ENCODE assay signal across 19 cellular contexts in genomic region chr6:88908598-88909548, GRCh38. TPM values are rescaled to one million over a fixed set of nuclear protein-coding genes. Genes with fewer than 3 reads are reported as not detected.
DNase-seq lines count a peak whose midpoint lies in the region; ATAC-seq, FAIRE-seq and TF ChIP-seq lines count a peak whose summit lies in the region.
"Had no signal": no experiment of that assay in that cellular context is flagged by ENCODE, and none has a peak within 500 bp of the region (broad histone marks: within the 10 kb centered on the region; RNA-seq: fewer than 3 reads in every experiment).

No MANE protein-coding gene starts in this region.

- no peak overlapping the region for H3K4me3 ChIP-seq in K562
- H3K4me3 ChIP-seq: esophagus squamous epithelium, vagina had no signal

- peak; percentile 51 for ATAC-seq in K562
- ATAC-seq in left colon: peak; percentile 24
- no peak for ATAC-seq in GM18909 (IDR thresholded peaks at IDR 0.05; ENCODE audit: poor library complexity, unreplicated experiment)
- no peak for ATAC-seq in HG03108 (IDR thresholded peaks at IDR 0.05; ENCODE audit: unreplicated experiment)
- ATAC-seq: stimulated activated naive CD8-positive, alpha-beta T cell treated with anti-CD3 and anti-CD28 coated beads, Interleukin-15, amount 100 ng/mL, for 72 hours had no signal

- H3K4me1 ChIP-seq in H9 (ENCODE audit: insufficient read depth, low read length): no peaks in the 10 kb centered on the region; the same call in 1 of the 2 replicates
- peaks cover 0 to 5% of the 10 kb centered on the region in 2 experiments; a peak in 3 of 5 replicates for H3K4me1 ChIP-seq in K562 (replicated peaks in 1 of 2; ENCODE audit: control insufficient read depth in 2 of 2, insufficient read depth in 2 of 2, low read length in 2 of 2)

- H3K23ac ChIP-seq in H9 (ENCODE audit: insufficient read length, low read depth, low read length): no peak overlapping the region

- CTCF ChIA-PET in K562 (lab: Yijun Ruan, JAX; ENCODE audit: low intra/inter-chr PET ratio): no interaction called here

- H4K91ac ChIP-seq in H9 (ENCODE audit: insufficient read length, low read depth, low read length): no peak overlapping the region

- H2BK120ac ChIP-seq in H9 (ENCODE audit: low read depth, low read length, poor library complexity, severe bottlenecking): no peak overlapping the region

- H3K4me2 ChIP-seq in H9 (ENCODE audit: insufficient read depth, insufficient read length, low read length) (no peak overlapping the region), K562 (ENCODE audit: insufficient read depth, low read length) (no peak overlapping the region)

- H4K8ac ChIP-seq in H9 (replicated peaks; ENCODE audit: insufficient read length, low read depth, low read length): no peak overlapping the region

- no peak overlapping the region for H2BK15ac ChIP-seq in H9 (ENCODE audit: low read depth, low read length)

- H2AFZ ChIP-seq in H9 (ENCODE audit: low read length) (no peak overlapping the region), K562 (ENCODE audit: low read depth, low read length) (no peak overlapping the region)

- H3K36me3 Mint-ChIP-seq in H9 (ENCODE audit: insufficient read depth in 1 of 3, low read depth in 3 of 3): peaks cover 5 to 13% (median 11%) of the 10 kb centered on the region in 3 experiments; a peak in 5 of 7 replicates

- POLR2A ChIA-PET in K562 (lab: Yijun Ruan, JAX): interaction anchor here (1.5 kb wide), 1 partner anchor 9 kb away, joined by 4 read pairs; no protein-coding TSS in a partner anchor

- no peaks in the 10 kb centered on the region for H3K9me1 ChIP-seq in K562 (ENCODE audit: control insufficient read depth, insufficient read depth, low read length)

- H3K79me1 ChIP-seq in H9 (ENCODE audit: insufficient read depth, low read depth, low read length, poor library complexity, severe bottlenecking): no peaks in the 10 kb centered on the region

- H3K27ac Mint-ChIP-seq in H9: 0 out of 7 replicates have a peak overlapping the region, but pooled peaks of 2 of the 3 experiments have one; percentile 17 to 44
- H3K27ac Mint-ChIP-seq: activated naive CD8-positive, alpha-beta T cell; activated T-cell treated with anti-CD3 and anti-CD28 coated beads, Interleukin-2, amount 50 U/mL, for 24 hours had no signal

- H3K23me2 ChIP-seq in H9 (ENCODE audit: insufficient read length, low read depth, low read length, poor library complexity, severe bottlenecking): no peaks in the 10 kb centered on the region

- no peak overlapping the region for H2BK5ac ChIP-seq in H9 (ENCODE audit: insufficient read length, low read length)

- H3K56ac ChIP-seq in H9 (ENCODE audit: insufficient read length, low read depth, low read length): no peak overlapping the region

- no peaks in the 10 kb centered on the region for H3K9me3 Mint-ChIP-seq in H9

- H3K9me3 ChIP-seq in H9 (ENCODE audit: control insufficient read depth, low read depth, low read length) (no peaks in the 10 kb centered on the region), K562 (replicated peaks; ENCODE audit: control insufficient read depth, insufficient read depth, low read depth, low read length) (no peaks in the 10 kb centered on the region)
- H3K9me3 ChIP-seq: esophagus squamous epithelium, vagina had no signal

- H3K18ac ChIP-seq in H9 (ENCODE audit: insufficient read length, low read depth, low read length): no peak overlapping the region

- no peak overlapping the region for H2BK20ac ChIP-seq in H9 (ENCODE audit: low read depth, low read length, poor library complexity, severe bottlenecking)

- H3K27me3 ChIP-seq in H9 (ENCODE audit: insufficient read depth, low read length): no peaks in the 10 kb centered on the region
- H3K27me3 ChIP-seq in K562 (ENCODE audit: control insufficient read depth in 2 of 2, insufficient read depth in 2 of 2, low read length in 2 of 2): no peaks in the 10 kb centered on the region
- H3K27me3 ChIP-seq: esophagus squamous epithelium, vagina had no signal

- no TSS peak for BruUV-seq in K562 (replicated peaks; lab: Mats Ljungman, UMichigan)

- DNase-seq in AG08395 (ENCODE audit: low spot score): peak; percentile 9
- DNase-seq in H9: no peak
- DNase-seq in K562 (ENCODE audit: extremely low read depth in 1 of 4, low spot score in 3 of 4): no peak
- no peak for DNase-seq in left colon
- DNase-seq in ecto neural progenitor cell (ENCODE audit: low spot score): no peak
- DNase-seq in NCI-H187 (lab: John Stamatoyannopoulos, UW): no peak
- DNase-seq: activated CD4-positive, alpha-beta T cell treated with anti-CD3 and anti-CD28 coated beads, Interleukin-2, amount 50 U/mL, for 4 hours; activated T-cell treated with anti-CD3 and anti-CD28 coated beads, Interleukin-2, amount 50 U/mL, for 24 hours; esophagus squamous epithelium; kidney; NCI-H2081 treated with DMSO at 0.1 percent for 48 hours; NCI-H526; retina; stimulated activated naive CD8-positive, alpha-beta T cell treated with anti-CD3 and anti-CD28 coated beads, Interleukin-15, amount 100 ng/mL, for 72 hours; T1000 had no signal

- no peak overlapping the region for H3K4me3 Mint-ChIP-seq in H9
- H3K4me3 Mint-ChIP-seq: activated naive CD8-positive, alpha-beta T cell; activated T-cell treated with anti-CD3 and anti-CD28 coated beads, Interleukin-2, amount 50 U/mL, for 24 hours; stimulated activated naive CD8-positive, alpha-beta T cell treated with anti-CD3 and anti-CD28 coated beads, Interleukin-15, amount 100 ng/mL, for 72 hours had no signal

- no peak overlapping the region; the same call in 1 of the 2 replicates for H3K14ac ChIP-seq in H9 (ENCODE audit: insufficient read depth, low read length)

- in situ Hi-C loops in K562 (cut with MboI): no loop called here

- intact Hi-C loops in K562 (cut with micrococcal nuclease): no loop called here
- intact Hi-C loops in left colon (cut with DNase I, micrococcal nuclease): no loop called here

- no peak overlapping the region for H3K4ac ChIP-seq in H9 (ENCODE audit: low read depth, low read length)

- no peak for TF ChIP-seq POLR2A in K562 (conservative IDR thresholded peaks at IDR 0.05)

- H4K5ac ChIP-seq in H9 (ENCODE audit: insufficient read length, low read depth, low read length): no peak overlapping the region

- no peak overlapping the region for H3K27ac ChIP-seq in H9 (ENCODE audit: insufficient read length, low read depth, low read length)
- no peak overlapping the region for H3K27ac ChIP-seq in K562 (ENCODE audit: extremely low read depth, low read depth, low read length)
- H3K27ac ChIP-seq: esophagus squamous epithelium, vagina had no signal

- H3K9ac ChIP-seq in H9 (ENCODE audit: extremely low read depth, insufficient read length, low read length) (no peak overlapping the region), K562 (ENCODE audit: insufficient read depth in 1 of 2, low read depth in 2 of 2, low read length in 2 of 2) (peak overlapping the region in 1 of 2 experiments; percentile 62; a peak in 1 of 4 replicates)

- no peak overlapping the region for H2BK12ac ChIP-seq in H9 (ENCODE audit: insufficient read length, low read depth, low read length)

- peaks cover 27% of the 10 kb centered on the region in 2 experiments for H3K4me1 Mint-ChIP-seq in H9

- H4K20me1 ChIP-seq in H9 (ENCODE audit: control insufficient read depth, insufficient read depth, insufficient read length) (no peaks in the 10 kb centered on the region), K562 (replicated peaks; ENCODE audit: control insufficient read depth, insufficient read depth, low read length) (peaks cover 3% of the 10 kb centered on the region; the same call in 1 of the 2 replicates)

- no CpG with 5 or more reads among the region's 9 CpGs for WGBS in H9 (ENCODE audit: extremely low coverage, insufficient read length, low lambda C conversion rate)
- 86% methylated on average over 8 of the region's 9 CpGs for WGBS in K562 (ENCODE audit: insufficient coverage, low coverage, missing lambda C conversion rate)

- TF ChIP-seq RAD21 in K562 (CRISPR knock-in tag; conservative IDR thresholded peaks at IDR 0.05 in 1 of 2, IDR thresholded peaks at IDR 0.05 in 1 of 2): no peak

- no peaks in the 10 kb centered on the region for H3K27me3 Mint-ChIP-seq in H9 (ENCODE audit: low read depth)
- H3K27me3 Mint-ChIP-seq: activated naive CD8-positive, alpha-beta T cell; activated T-cell treated with anti-CD3 and anti-CD28 coated beads, Interleukin-2, amount 50 U/mL, for 24 hours; stimulated activated naive CD8-positive, alpha-beta T cell treated with anti-CD3 and anti-CD28 coated beads, Interleukin-15, amount 100 ng/mL, for 72 hours had no signal

- H3K36me3 ChIP-seq in K562 (ENCODE audit: control insufficient read depth, insufficient read depth, low read length): peaks cover 19% of the 10 kb centered on the region; the same call in 2 of the 3 replicates
- H3K36me3 ChIP-seq: vagina had no signal

- TF ChIP-seq EP300 in K562 (IDR thresholded peaks at IDR 0.05; ENCODE audit: low read length): no peak

- FAIRE-seq in K562 (lab: Jason Lieb, UNC): no peak
- FAIRE-seq: kidney had no signal

- H3K79me2 ChIP-seq in H9 (ENCODE audit: insufficient read depth, low read length) (no peaks in the 10 kb centered on the region), K562 (ENCODE audit: control insufficient read depth, insufficient read depth, low read length) (peaks cover 33% of the 10 kb centered on the region; the same call in 2 of the 3 replicates)

- TF ChIP-seq CTCF in H9 (conservative IDR thresholded peaks at IDR 0.05): no peak
- no peak for TF ChIP-seq CTCF in K562 (IDR thresholded peaks at IDR 0.05 in 2 of 3, conservative IDR thresholded peaks at IDR 0.05 in 1 of 3; ENCODE audit: insufficient read depth in 2 of 3, low read depth in 1 of 3, low read length in 3 of 3)

- H3T11ph ChIP-seq in H9 (ENCODE audit: low read length): no peak overlapping the region

- H2AK5ac ChIP-seq in H9 (ENCODE audit: insufficient read length, low read length): no peak overlapping the region

RNA-seq across cellular contexts. Expression of gene RNGTT, which starts 54.5 kb away (rescaled TPM):
- total RNA-seq in H9 (2021) (20.5 and 20.8 TPM in 2 replicates), K562 (2014; rRNA removed) (18.5 and 21.7 TPM in 2 replicates), K562 (2014; rRNA removed; fragmentation: Illumina TruSeq; extraction: Trizol) (31.7 and 35.0 TPM in 2 replicates), K562 (2015; rRNA removed; fragmentation: Illumina TruSeq; extraction: Trizol) (27.6 and 29.9 TPM in 2 replicates), K562 (2021) (17.5 and 19.5 TPM in 2 replicates), left colon (10 to 100 TPM in 1 of 2 donors, 1 to 10 TPM in 1; 8.7 to 10.1 TPM)
- total RNA-seq in K562 (2011; cell fraction: chromatin; rRNA removed; ENCODE audit: low replicate concordance): 25.2 and 72.6 TPM in 2 replicates
- 10.7 and 13.8 TPM in 2 replicates for total RNA-seq in K562 (2011; cell fraction: nucleolus; rRNA removed)
- total RNA-seq in K562 (2011; cell fraction: nucleoplasm; rRNA removed): 18.9 and 20.8 TPM in 2 replicates
- polyA plus RNA-seq in K562 (2011; rRNA removed) (9.5 and 13.7 TPM in 2 replicates), K562 (2014; fragmentation: Illumina TruSeq; extraction: Trizol) (16.9 and 21.3 TPM in 2 replicates), K562 (2014; fragmentation: Nextera tagmentation; extraction: Ambion mirVana) (1 to 10 TPM; 6.1 to 7.8 TPM), K562 (2014; rRNA removed) (12.6 and 14.2 TPM in 2 replicates)
- polyA plus RNA-seq in K562 (2011; cell fraction: cytosol; rRNA removed): 2.5 and 5.2 TPM in 2 replicates
- polyA plus RNA-seq in K562 (2011; cell fraction: nucleus; rRNA removed): 5.8 and 7.0 TPM in 2 replicates
- polyA plus RNA-seq in K562 (2012): 10.9 and 11.6 TPM in 2 replicates
- polyA minus RNA-seq in K562 (2011; rRNA and poly(A)+ RNA removed): 36.1 and 36.7 TPM in 2 replicates
- polyA minus RNA-seq in K562 (2011; cell fraction: cytosol; rRNA and poly(A)+ RNA removed): 7.3 and 9.0 TPM in 2 replicates
- polyA minus RNA-seq in K562 (2011; cell fraction: nucleus; rRNA and poly(A)+ RNA removed): 16.7 and 32.3 TPM in 2 replicates

Comparison
In these comparisons a context has a peak if more than half of its experiments do, and no peak if none do; other contexts are left out.
1. ATAC-seq: peak in K562 (single experiment) and left colon (single experiment); none in GM18909 (single experiment) and HG03108 (single experiment).